In the genomic region with DNA sequence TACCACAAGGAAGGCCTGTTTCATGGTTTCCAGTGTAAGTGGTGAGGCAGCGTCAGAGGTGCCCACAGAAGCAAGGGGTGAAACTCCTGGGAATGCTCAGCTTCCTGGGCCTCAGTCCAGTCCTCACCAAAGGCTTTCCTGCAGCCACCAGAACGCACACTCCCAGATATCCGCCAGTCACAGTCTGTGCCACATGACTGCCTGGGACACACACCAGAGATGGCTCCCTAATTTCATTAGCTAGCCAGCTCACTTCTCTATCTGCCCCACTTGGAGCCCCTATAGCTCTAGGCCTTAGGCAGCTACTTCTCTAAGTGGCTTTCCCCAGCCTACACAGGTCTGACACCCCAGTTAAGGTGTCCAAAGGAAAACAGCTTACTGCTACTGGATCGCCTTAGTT, we compare ENCODE assay signal across 19 cellular contexts.
DNase-seq lines count a peak whose midpoint lies in the region; TF ChIP-seq lines count a peak whose summit lies in the region.
"Had no signal": no experiment of that assay in that cellular context is flagged by ENCODE, and none has a peak within 500 bp of the region (broad histone marks: within the 10 kb centered on the region; RNA-seq: fewer than 3 reads in every experiment).

No MANE protein-coding gene starts in this region.

- peaks cover 22 to 40% (median 32%) of the 10 kb centered on the region in 4 donors for H3K4me1 Mint-ChIP-seq in CD4-positive, alpha-beta memory T cell
- H3K4me1 Mint-ChIP-seq in chondrocyte (ENCODE audit: low read depth), result peaks cover 58% of the 10 kb centered on the region

- H3K4me1 ChIP-seq in CD4-positive, alpha-beta memory T cell (ENCODE audit: insufficient read depth, low read length), result peaks cover 23% of the 10 kb centered on the region
- H3K4me1 ChIP-seq in MM.1S (ENCODE audit: low read length) (peaks cover 33% of the 10 kb centered on the region), neutrophil (ENCODE audit: control insufficient read depth in 1 of 2, insufficient read depth in 1 of 2, low read depth in 1 of 2, low read length in 1 of 2) (no peaks in the 10 kb centered on the region)

- no peak overlapping the region for H3K4me3 ChIP-seq in CD4-positive, alpha-beta memory T cell (ENCODE audit: low read length in 2 of 2)
- H3K4me3 ChIP-seq in MM.1S (ENCODE audit: low read length) (no peak overlapping the region), neutrophil (ENCODE audit: low read depth in 1 of 2, low read length in 1 of 2) (no peak overlapping the region)
- H3K4me3 ChIP-seq: cardiac muscle cell, GM23248, lower lobe of right lung had no signal

- 0 out of 2 replicates have a peak overlapping the region, but pooled peaks have one; percentile 5 for H3K4me2 ChIP-seq in MM.1S (ENCODE audit: low read depth, low read length)

- no peak overlapping the region for H3K9ac ChIP-seq in MM.1S (ENCODE audit: low read length)
- H3K9ac ChIP-seq: GM23248 had no signal

- H3F3A ChIP-seq in MM.1S (ENCODE audit: insufficient read depth, low read length), result peaks cover 15% of the 10 kb centered on the region

- H2AFZ ChIP-seq in MM.1S (ENCODE audit: low read length), result no peak overlapping the region
- H2AFZ ChIP-seq: GM23248 had no signal

- DNase-seq in CD4-positive, alpha-beta memory T cell, result no peak
- DNase-seq in MM.1S (no peak), chondrocyte (ENCODE audit: low spot score) (no peak), NCI-H82 treated with DMSO at 0.1 percent for 48 hours (lab: John Stamatoyannopoulos, UW; ENCODE audit: unreplicated experiment) (no peak), GM10248 (ENCODE audit: extremely low spot score) (no peak), NCI-H526 (lab: John Stamatoyannopoulos, UW) (no peak)
- DNase-seq: DND-41; effector CD4-positive, alpha-beta T cell; GM23248; lower lobe of right lung; NCI-H146; NCI-H446 treated with DMSO at 0.1 percent for 48 hours; right cardiac atrium; SW 1271 had no signal

- H3K27ac Mint-ChIP-seq in CD4-positive, alpha-beta memory T cell, result peak overlapping the region in 4 of 7 donors; percentile 18 to 68 (median 54)
- H3K27ac Mint-ChIP-seq in chondrocyte (ENCODE audit: unreplicated experiment), result peak overlapping the region; percentile 92

- no peaks in the 10 kb centered on the region for H3K27me3 Mint-ChIP-seq in CD4-positive, alpha-beta memory T cell
- no peaks in the 10 kb centered on the region for H3K27me3 Mint-ChIP-seq in chondrocyte (ENCODE audit: low read depth)
- H3K27me3 Mint-ChIP-seq: activated naive CD4-positive, alpha-beta T cell treated with anti-CD3 and anti-CD28 coated beads, Interleukin-2, amount 50 U/mL, for 24 hours had no signal

- H3K9me3 Mint-ChIP-seq in CD4-positive, alpha-beta memory T cell, result peaks cover 0 to 5% (median 0%) of the 10 kb centered on the region in 8 donors
- no peaks in the 10 kb centered on the region for H3K9me3 Mint-ChIP-seq in chondrocyte (ENCODE audit: low read depth)
- H3K9me3 Mint-ChIP-seq: activated naive CD4-positive, alpha-beta T cell treated with anti-CD3 and anti-CD28 coated beads, Interleukin-2, amount 50 U/mL, for 24 hours; neural crest cell had no signal

- H3K27ac ChIP-seq in CD4-positive, alpha-beta memory T cell (ENCODE audit: low read depth, low read length), result no peak overlapping the region
- H3K27ac ChIP-seq in MM.1S (ENCODE audit: low read length) (peak overlapping the region; percentile 9; the same call in 1 of the 2 replicates), neutrophil (peak overlapping the region; percentile 13)
- H3K27ac ChIP-seq: C4-2B, cardiac muscle cell, GM23248, lower lobe of right lung had no signal

- intact Hi-C loops in CD4-positive, alpha-beta memory T cell (cut with micrococcal nuclease), result loop anchor here (5.0 kb wide), 1 partner anchor 258 kb away; no protein-coding TSS in a partner anchor

- H3K9me3 ChIP-seq in CD4-positive, alpha-beta memory T cell (ENCODE audit: control insufficient read depth in 1 of 2, low read length in 2 of 2), result no peaks in the 10 kb centered on the region
- H3K9me3 ChIP-seq in MM.1S (replicated peaks; ENCODE audit: insufficient read depth, low read length), result no peaks in the 10 kb centered on the region
- no peaks in the 10 kb centered on the region for H3K9me3 ChIP-seq in neutrophil
- H3K9me3 ChIP-seq: lower lobe of right lung had no signal

- H3K27me3 ChIP-seq in CD4-positive, alpha-beta memory T cell (ENCODE audit: insufficient read depth, low read length), result no peaks in the 10 kb centered on the region
- H3K27me3 ChIP-seq in MM.1S (replicated peaks; ENCODE audit: insufficient read depth, low read length) (no peaks in the 10 kb centered on the region), neutrophil (no peaks in the 10 kb centered on the region)
- H3K27me3 ChIP-seq: cardiac muscle cell had no signal

- CTCF ChIA-PET in CD4-positive, alpha-beta memory T cell (lab: Charles Lee; ENCODE audit: partially characterized antibody), result interaction anchor here (1.3 kb wide), 1 partner anchor 19 kb away, joined by 3 read pairs; no protein-coding TSS in a partner anchor
- CTCF ChIA-PET in GM10248 (lab: Yijun Ruan, JAX), result interaction anchor here (1.0 kb wide), 1 partner anchor 12 kb away, joined by 3 read pairs; no protein-coding TSS in a partner anchor

- H3K4me3 Mint-ChIP-seq in CD4-positive, alpha-beta memory T cell, result no peak overlapping the region
- no peak overlapping the region for H3K4me3 Mint-ChIP-seq in chondrocyte (ENCODE audit: unreplicated experiment)
- H3K4me3 Mint-ChIP-seq: activated naive CD4-positive, alpha-beta T cell treated with anti-CD3 and anti-CD28 coated beads, Interleukin-2, amount 50 U/mL, for 24 hours; neural crest cell had no signal

- no peak for TF ChIP-seq CTCF in MM.1S (IDR thresholded peaks at IDR 0.05; ENCODE audit: low read length)
- TF ChIP-seq CTCF in chondrocyte (IDR thresholded peaks at IDR 0.05), result no peak
- no peak for TF ChIP-seq CTCF in neutrophil (IDR thresholded peaks at IDR 0.05)
- TF ChIP-seq CTCF in GM10248 (IDR thresholded peaks at IDR 0.05; ENCODE audit: control extremely low read depth, extremely low read depth, low read depth, missing control alignments), result no peak

- H3K36me3 Mint-ChIP-seq in CD4-positive, alpha-beta memory T cell, result peaks cover 57 to 90% of the 10 kb centered on the region in 2 donors
- H3K36me3 Mint-ChIP-seq in chondrocyte (ENCODE audit: low read depth), result peaks cover 17% of the 10 kb centered on the region

- H3K36me3 ChIP-seq in CD4-positive, alpha-beta memory T cell (ENCODE audit: insufficient read depth, low read length), result peaks cover 84% of the 10 kb centered on the region
- peaks cover 40% of the 10 kb centered on the region for H3K36me3 ChIP-seq in MM.1S (replicated peaks; ENCODE audit: insufficient read depth, low read length)
- peaks cover 90% of the 10 kb centered on the region for H3K36me3 ChIP-seq in neutrophil

- peaks cover 90% of the 10 kb centered on the region for H3K79me2 ChIP-seq in MM.1S (ENCODE audit: low read length)

- POLR2A ChIA-PET in CD4-positive, alpha-beta memory T cell (lab: Charles Lee; ENCODE audit: partially characterized antibody), result no interaction called here
- POLR2A ChIA-PET in GM10248 (lab: Yijun Ruan, JAX), result interaction anchor here (1.3 kb wide), 1 partner anchor 17 kb away, joined by 4 read pairs; no protein-coding TSS in a partner anchor

- H4K20me1 ChIP-seq in MM.1S (ENCODE audit: insufficient read depth, low read length), result peaks cover 24% of the 10 kb centered on the region

- H3K9me2 ChIP-seq in MM.1S (replicated peaks; ENCODE audit: insufficient read depth, low read length), result no peaks in the 10 kb centered on the region
